In genomic region chr5:154754460-154755360, GRCh38 we compare ENCODE assay signal across 8 cellular contexts.
DNase-seq lines count a peak whose midpoint lies in the region; ATAC-seq and TF ChIP-seq lines count a peak whose summit lies in the region.

No MANE protein-coding gene starts in this region.

- H3K9me3 ChIP-seq in OCI-LY1 (ENCODE audit: low read length) = no peaks in the 10 kb centered on the region

- H2AFZ ChIP-seq in OCI-LY1 (ENCODE audit: low read length) = 0 out of 2 replicates have a peak overlapping the region, but pooled peaks have one; percentile 11

- peak overlapping the region; percentile 69 for H3K27ac ChIP-seq in OCI-LY1 (ENCODE audit: low read depth, low read length, poor library complexity, severe bottlenecking)

- H3F3A ChIP-seq in OCI-LY1 (ENCODE audit: insufficient read depth, low read length) = no peaks in the 10 kb centered on the region

- peak; percentile 88 for ATAC-seq in GM21528 (IDR thresholded peaks at IDR 0.05; ENCODE audit: low FRiP score, unreplicated experiment)

- H3K27me3 ChIP-seq in OCI-LY1 (ENCODE audit: insufficient read depth, low read length) = no peaks in the 10 kb centered on the region

- peak overlapping the region; percentile 87 for H3K4me2 ChIP-seq in OCI-LY1 (ENCODE audit: low read length)

- peaks cover 46% of the 10 kb centered on the region for H3K79me2 ChIP-seq in OCI-LY1 (ENCODE audit: insufficient read depth, low read length)

- peak overlapping the region; percentile 100 for H3K9ac ChIP-seq in OCI-LY1 (ENCODE audit: low read length)

- peaks cover 8% of the 10 kb centered on the region for H3K36me3 ChIP-seq in OCI-LY1 (ENCODE audit: insufficient read depth, low read length)

- no peaks in the 10 kb centered on the region for H4K20me1 ChIP-seq in OCI-LY1 (ENCODE audit: insufficient read depth, low read length)

- no peaks in the 10 kb centered on the region for H3K9me2 ChIP-seq in OCI-LY1 (ENCODE audit: low read depth, low read length)

- DNase-seq in DMS153 treated with DMSO at 0.1 percent for 48 hours (lab: John Stamatoyannopoulos, UW; ENCODE audit: unreplicated experiment) (peak; percentile 65), HuH-7.5 (ENCODE audit: low spot score) (peak; percentile 99), activated T-cell treated with anti-CD3 and anti-CD28 coated beads for 24 hours (ENCODE audit: low read depth) (peak; percentile 99), epidermal melanocyte (ENCODE audit: insufficient read length, low spot score) (peak; percentile 97), middle frontal gyrus (ENCODE audit: extremely low spot score, low spot score) (peak; percentile 94)
- peak; percentile 97 to 99 for DNase-seq in stimulated activated CD8-positive, alpha-beta memory T cell treated with anti-CD3 and anti-CD28 coated beads, Interleukin-2, amount 100 ng/mL, for 1 hour (ENCODE audit: low read depth in 2 of 2)

- peaks cover 39% of the 10 kb centered on the region for H3K4me1 ChIP-seq in OCI-LY1 (ENCODE audit: insufficient read depth, low read length, severe bottlenecking)

- H3K4me3 ChIP-seq in OCI-LY1 (ENCODE audit: low read depth, low read length, poor library complexity, severe bottlenecking) = peak overlapping the region; percentile 99

- peak; percentile 47 for TF ChIP-seq CTCF in OCI-LY1 (IDR thresholded peaks at IDR 0.05; ENCODE audit: low read length)

Comparison
In these comparisons a context has a peak if more than half of its experiments do, and no peak if none do; other contexts are left out.
1. Peak in every context shown above with its lines: DNase-seq, ATAC-seq, H3K4me3 ChIP-seq and H3K27ac ChIP-seq.